In genomic region chr10:75191821-75192568, GRCh38 we compare ENCODE assay signal across 8 cellular contexts. TPM values are rescaled to one million over a fixed set of nuclear protein-coding genes. Genes with fewer than 3 reads are reported as not detected.
A peak's percentile ranks its signal among the peaks of the same experiment; 100 is the strongest.
DNase-seq lines count a peak whose midpoint lies in the region; TF ChIP-seq lines count a peak whose summit lies in the region.

No MANE protein-coding gene starts in this region.

- no peak for TF ChIP-seq CTCF in epithelial cell of esophagus (IDR thresholded peaks at IDR 0.05; ENCODE audit: insufficient read depth, low read depth, low read length, missing control alignments)
- no peak for TF ChIP-seq CTCF in GM13976 (IDR thresholded peaks at IDR 0.05; ENCODE audit: borderline replicate concordance, control extremely low read depth, extremely low read depth, insufficient read depth, missing control alignments)

- no peak overlapping the region for H3K4me3 ChIP-seq in epithelial cell of esophagus (ENCODE audit: low read length)

- in situ Hi-C loops in GM13976 (cut with MboI; ENCODE audit: low sequenced_read_pairs, unreplicated experiment) = no loop called here

- DNase-seq in AG08396 (ENCODE audit: low spot score) (peak; percentile 77), NCI-H226 (peak; percentile 91), epithelial cell of esophagus (ENCODE audit: low read depth) (peak; percentile 94), mucosa of gallbladder (ENCODE audit: low spot score) (peak; percentile 64), D341Med (ENCODE audit: low spot score) (no peak), 8988T (no peak), NCI-H1105 treated with DMSO at 0.1 percent for 48 hours (lab: John Stamatoyannopoulos, UW) (no peak), GM13976 (ENCODE audit: low spot score) (no peak)

RNA-seq across cellular contexts. Expression of gene VDAC2, which starts 18.6 kb away (rescaled TPM):
- 152 TPM for total RNA-seq in mucosa of gallbladder

RNA-seq across cellular contexts. Expression of gene COMTD1, which starts 43.8 kb away (rescaled TPM):
- 20.0 TPM for total RNA-seq in mucosa of gallbladder

Comparison
In these comparisons a context has a peak if more than half of its experiments do, and no peak if none do; other contexts are left out.
1. DNase-seq: peak in AG08396 (single experiment), NCI-H226 (single experiment), epithelial cell of esophagus (single experiment) and mucosa of gallbladder (single experiment); none in D341Med (single experiment), 8988T (single experiment), NCI-H1105 treated with DMSO at 0.1 percent for 48 hours (single experiment) and GM13976 (single experiment).